19 cellular contexts compared by ENCODE assay signal in genomic region chr1:17251246-17251645, GRCh38. TPM values are rescaled to one million over a fixed set of nuclear protein-coding genes. Genes with fewer than 3 reads are reported as not detected.
"Had no signal": no experiment of that assay in that cellular context is flagged by ENCODE, and none has a peak within 500 bp of the region (broad histone marks: within the 10 kb centered on the region; RNA-seq: fewer than 3 reads in every experiment).

No MANE protein-coding gene starts in this region.

- H3K4me1 ChIP-seq: body of pancreas, sigmoid colon had no signal

- H3K9me3 ChIP-seq: body of pancreas, sigmoid colon, suprapubic skin had no signal

- DNase-seq: activated CD4-positive, alpha-beta T cell treated with anti-CD3 and anti-CD28 coated beads for 48 hours; effector memory CD8-positive, alpha-beta T cell; glutamatergic neuron; immature natural killer cell; left cardiac atrium; sigmoid colon; stimulated activated naive CD8-positive, alpha-beta T cell treated with anti-CD3 and anti-CD28 coated beads, Interleukin-15, Interleukin-2, amounts not matched to agents 100 U/mL and 50 U/mL, for 24 hours had no signal

- H3K4me3 Mint-ChIP-seq: activated naive CD4-positive, alpha-beta T cell treated with anti-CD3 and anti-CD28 coated beads, Interleukin-2, amount 50 U/mL, for 24 hours; dendritic cell treated with granulocyte-macrophage colony-stimulating factor and Interleukin-4, amounts not matched to agents 40 ng/mL and 50 ng/mL, for 4 days; effector memory CD8-positive, alpha-beta T cell; immature natural killer cell; nephron; type B pancreatic cell had no signal

- H3K36me3 Mint-ChIP-seq: activated naive CD4-positive, alpha-beta T cell treated with anti-CD3 and anti-CD28 coated beads, Interleukin-2, amount 50 U/mL, for 24 hours; immature natural killer cell; type B pancreatic cell had no signal

- H3K36me3 ChIP-seq: sigmoid colon, suprapubic skin had no signal

- H3K27ac Mint-ChIP-seq: activated naive CD4-positive, alpha-beta T cell treated with anti-CD3 and anti-CD28 coated beads, Interleukin-2, amount 50 U/mL, for 24 hours; dendritic cell treated with granulocyte-macrophage colony-stimulating factor and Interleukin-4, amounts not matched to agents 40 ng/mL and 50 ng/mL, for 4 days; effector memory CD8-positive, alpha-beta T cell; immature natural killer cell; nephron; type B pancreatic cell had no signal

- H3K27me3 Mint-ChIP-seq: type B pancreatic cell had no signal

- H3K27ac ChIP-seq: body of pancreas, sigmoid colon, suprapubic skin had no signal

- ATAC-seq: body of pancreas; effector memory CD8-positive, alpha-beta T cell; left cardiac atrium; stimulated activated naive CD8-positive, alpha-beta T cell treated with anti-CD3 and anti-CD28 coated beads, Interleukin-15, Interleukin-2, amounts not matched to agents 100 U/mL and 50 U/mL, for 24 hours had no signal

- H3K4me1 Mint-ChIP-seq: activated naive CD4-positive, alpha-beta T cell treated with anti-CD3 and anti-CD28 coated beads, Interleukin-2, amount 50 U/mL, for 24 hours; immature natural killer cell; nephron had no signal

- H3K9me3 Mint-ChIP-seq: activated naive CD4-positive, alpha-beta T cell treated with anti-CD3 and anti-CD28 coated beads, Interleukin-2, amount 50 U/mL, for 24 hours; dendritic cell treated with granulocyte-macrophage colony-stimulating factor and Interleukin-4, amounts not matched to agents 40 ng/mL and 50 ng/mL, for 4 days; effector memory CD8-positive, alpha-beta T cell; immature natural killer cell; nephron; type B pancreatic cell had no signal

- H3K4me3 ChIP-seq: body of pancreas, sigmoid colon, suprapubic skin had no signal

- H3K27me3 ChIP-seq: body of pancreas had no signal

RNA-seq across cellular contexts. Expression of gene PADI3, which starts 2.3 kb away (rescaled TPM):
- total RNA-seq: activated CD8-positive, alpha-beta memory T cell treated with anti-CD3 and anti-CD28 coated beads for 36 hours; body of pancreas; left cardiac atrium; omental fat pad; pulmonary artery endothelial cell; sigmoid colon; T-helper 1 cell treated with Interleukin-12 subunit alpha and Interleukin-12 subunit beta and Interleukin-4 antibody, amounts not matched to agents 30 ng/mL and 1 ng/mL, for 36 hours had no signal
- polyA plus RNA-seq: immature natural killer cell had no signal

RNA-seq across cellular contexts. Expression of gene PADI1, which starts 46.3 kb away (rescaled TPM):
- total RNA-seq: activated CD8-positive, alpha-beta memory T cell treated with anti-CD3 and anti-CD28 coated beads for 36 hours; body of pancreas; left cardiac atrium; omental fat pad; pulmonary artery endothelial cell; sigmoid colon; T-helper 1 cell treated with Interleukin-12 subunit alpha and Interleukin-12 subunit beta and Interleukin-4 antibody, amounts not matched to agents 30 ng/mL and 1 ng/mL, for 36 hours had no signal
- polyA plus RNA-seq: immature natural killer cell had no signal

RNA-seq across cellular contexts. Expression of gene PADI4, which starts 56.8 kb away (rescaled TPM):
- total RNA-seq: body of pancreas, esophagus mucosa, lung microvascular endothelial cell, pulmonary artery endothelial cell, sigmoid colon had no signal
